In the genomic region with DNA sequence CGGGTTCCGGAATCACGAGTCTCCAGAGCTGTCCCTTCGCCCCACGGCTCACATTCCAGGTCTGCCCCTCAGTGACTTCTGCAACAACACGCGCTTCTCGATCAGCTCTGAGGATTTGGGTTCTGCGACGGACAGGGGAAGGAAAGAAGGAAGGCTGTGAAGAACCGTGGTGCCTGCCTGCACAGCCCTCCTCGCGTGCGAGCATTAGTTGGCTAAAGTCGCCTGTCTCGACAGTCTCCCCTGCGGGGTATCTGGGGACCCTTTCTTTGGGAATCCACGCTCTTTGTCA, we compare ENCODE assay signal across 8 cellular contexts. TPM values are rescaled to one million over a fixed set of nuclear protein-coding genes. Genes with fewer than 3 reads are reported as not detected.
DNase-seq lines count a peak whose midpoint lies in the region; ATAC-seq, FAIRE-seq and TF ChIP-seq lines count a peak whose summit lies in the region.

No MANE protein-coding gene starts in this region.

- no peak for DNase-seq in activated CD4-positive, CD25-positive, alpha-beta regulatory T cell treated with anti-CD3 and anti-CD28 coated beads, Interleukin-2, amount 50 U/mL, for 72 hours
- DNase-seq in HL-60 (ENCODE audit: low read depth in 1 of 2, low spot score in 1 of 2) (peak in 1 of 2 experiments; percentile 20), foreskin fibroblast (peak; percentile 47 to 70), pancreas (no peak), HK-2 (ENCODE audit: unreplicated experiment) (no peak)
- DNase-seq in activated effector memory CD4-positive, alpha-beta T cell treated with Interleukin-2 at 50 U/mL for 16 hours = no peak

- H3K9me3 ChIP-seq in pancreas = no peaks in the 10 kb centered on the region

- peaks cover 2% of the 10 kb centered on the region for H3K27me3 ChIP-seq in HL-60 (ENCODE audit: insufficient read depth, poor library complexity, severe bottlenecking)
- H3K27me3 ChIP-seq in pancreas = no peaks in the 10 kb centered on the region

- peaks cover 0 to under 1% (median 0%) of the 10 kb centered on the region in 3 donors for H3K36me3 ChIP-seq in pancreas

- H3K27ac ChIP-seq in HL-60 (replicated peaks) (peak overlapping the region; percentile 55), VCaP (peak overlapping the region; percentile 98), pancreas (peak overlapping the region; percentile 61 to 82 (median 72))

- no peak for FAIRE-seq in pancreas (lab: Jason Lieb, UNC)

- ATAC-seq in activated CD4-positive, CD25-positive, alpha-beta regulatory T cell treated with anti-CD3 and anti-CD28 coated beads, Interleukin-2, amount 50 U/mL, for 24 hours = peak; percentile 3 to 6
- peak; percentile 10 to 21 (median 18) for ATAC-seq in pancreas

- intact Hi-C loops in pancreas (cut with DNase I) = loop anchor here in 2 of 3 donors (5.0 kb wide), 2 partner anchors 86 to 236 kb away; no protein-coding TSS in a partner anchor

- peak overlapping the region; percentile 48 for H3K4me3 ChIP-seq in HL-60 (replicated peaks; ENCODE audit: insufficient read depth, low read length)
- H3K4me3 ChIP-seq in foreskin fibroblast (ENCODE audit: low read depth in 1 of 2, low read length in 2 of 2) = peak overlapping the region; percentile 54 to 64
- peak overlapping the region; percentile 6 to 54 (median 34) for H3K4me3 ChIP-seq in pancreas

- H3K4me1 ChIP-seq in pancreas = peaks cover 0 to 6% (median 0%) of the 10 kb centered on the region in 3 donors

- TF ChIP-seq CTCF in HL-60 (IDR thresholded peaks at IDR 0.05; ENCODE audit: insufficient read depth, low read length) (no peak), VCaP (conservative IDR thresholded peaks at IDR 0.05) (peak; percentile 51), foreskin fibroblast (IDR thresholded peaks at IDR 0.05; ENCODE audit: low read depth, low read length) (no peak), pancreas (IDR thresholded peaks at IDR 0.05) (peak in 1 of 4 donors; percentile 7)

- WGBS in pancreas, 2 donors = 0 to 1% methylated on average over 18 of the region's 18 CpGs

RNA-seq across cellular contexts. Expression of a gene that starts 23.1 kb away (rescaled TPM):
- total RNA-seq in pancreas = 10 to 100 TPM; 23.2 to 37.5 (median 24.8) TPM
- 10 to 100 TPM; 50.1 to 62.2 TPM for polyA plus RNA-seq in pancreas

RNA-seq across cellular contexts. Expression of a gene that starts 23.3 kb away (rescaled TPM):
- 1,000 to 10,000 TPM; 1,052 to 2,464 (median 1,700) TPM for total RNA-seq in pancreas
- polyA plus RNA-seq in pancreas = 1,000 to 10,000 TPM; 2,817 to 3,510 TPM

RNA-seq across cellular contexts. Expression of a gene that starts 28.3 kb away (rescaled TPM):
- total RNA-seq in pancreas = 1 to 10 TPM; 2.1 to 5.4 (median 2.6) TPM
- polyA plus RNA-seq in pancreas = 1 to 10 TPM; 5.6 to 8.7 TPM

RNA-seq across cellular contexts. Expression of a gene that starts 40.3 kb away (rescaled TPM):
- 10 to 100 TPM; 15.0 to 28.0 (median 20.1) TPM for total RNA-seq in pancreas
- polyA plus RNA-seq in pancreas = 10 to 100 TPM; 47.4 to 57.6 TPM

RNA-seq across cellular contexts. Expression of a gene that starts 40.5 kb away (rescaled TPM):
- total RNA-seq in pancreas = 10 to 100 TPM; 17.7 to 28.8 (median 26.2) TPM
- 10 to 100 TPM; 90.1 to 96.8 TPM for polyA plus RNA-seq in pancreas

Comparison
In these comparisons a context has a peak if more than half of its experiments do, and no peak if none do; other contexts are left out.
1. DNase-seq: peak in foreskin fibroblast (2 of 2); none in activated CD4-positive, CD25-positive, alpha-beta regulatory T cell treated with anti-CD3 and anti-CD28 coated beads, Interleukin-2, amount 50 U/mL, for 72 hours (single experiment), pancreas (0 of 6), HK-2 (single experiment) and activated effector memory CD4-positive, alpha-beta T cell treated with Interleukin-2 at 50 U/mL for 16 hours (single experiment).
2. Peak in every context shown above with its lines, with median percentiles within 50 percentile points of each other: H3K27ac ChIP-seq and H3K4me3 ChIP-seq.